In the genomic region with DNA sequence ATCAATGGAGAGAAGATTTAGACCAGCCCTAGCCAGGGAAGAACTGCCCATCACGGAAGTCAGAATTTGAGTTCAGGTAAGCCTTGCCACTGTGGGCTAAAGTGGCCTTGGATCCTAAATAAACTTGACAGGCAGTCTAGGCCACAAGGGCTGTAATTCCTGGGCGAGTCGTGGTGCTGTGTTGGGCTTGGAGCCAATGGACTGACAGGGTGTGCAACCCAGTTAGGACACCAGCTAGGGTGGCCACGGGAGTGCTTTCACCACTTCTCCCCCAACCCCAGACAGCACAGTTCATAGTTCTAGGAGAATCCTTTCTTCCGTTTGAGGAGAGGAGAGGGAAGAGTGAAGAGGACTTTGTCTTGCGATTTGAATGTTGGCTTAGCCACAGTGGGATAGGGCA, we compare ENCODE assay signal across 9 cellular contexts.
"Had no signal": no experiment of that assay in that cellular context is flagged by ENCODE, and none has a peak within 500 bp of the region (broad histone marks: within the 10 kb centered on the region; RNA-seq: fewer than 3 reads in every experiment).

No MANE protein-coding gene starts in this region.

- H3K27ac ChIP-seq: HL-60, KMS-11 had no signal

- H3K9me3 ChIP-seq: HAP-1 had no signal

- DNase-seq: GOT3, HFFc6, Karpas-422, KBM-7 had no signal

- H3K4me3 ChIP-seq: HAP-1 had no signal

- FAIRE-seq: H54 had no signal

- H3K4me2 ChIP-seq: KMS-11 had no signal

- ATAC-seq: HCT116 had no signal

- H3K9ac ChIP-seq: KMS-11 had no signal

- H3K4me1 ChIP-seq: HAP-1 had no signal

- H3K36me3 ChIP-seq: HAP-1 had no signal
